35 cellular contexts compared by ENCODE assay signal in the genomic region with DNA sequence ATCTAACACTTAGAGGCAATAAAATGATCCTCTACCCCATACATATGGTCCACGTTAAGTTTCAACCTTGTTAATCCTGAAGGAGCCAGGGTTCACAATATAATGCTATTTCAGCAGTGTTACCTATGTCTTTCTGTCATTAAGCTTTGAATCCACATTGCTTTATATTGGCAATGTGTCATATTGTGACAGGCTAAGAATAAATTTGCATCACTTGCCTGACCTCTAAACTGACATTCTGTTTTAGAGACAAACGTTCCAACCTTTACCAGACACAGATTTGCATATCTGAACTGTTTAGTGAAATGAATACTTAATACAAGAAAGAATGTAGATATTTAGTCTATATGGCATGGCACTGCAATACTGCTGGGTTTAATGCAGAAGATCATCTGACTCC.
"Had no signal": no experiment of that assay in that cellular context is flagged by ENCODE, and none has a peak within 500 bp of the region (broad histone marks: within the 10 kb centered on the region; RNA-seq: fewer than 3 reads in every experiment).

No MANE protein-coding gene starts in this region.

- H3K36me3 ChIP-seq: ascending aorta, cardiac muscle cell had no signal

- H3K27me3 Mint-ChIP-seq: activated B cell treated with CpG ODN at 0.5 μM for 24 hours; activated CD4-positive, alpha-beta memory T cell treated with anti-CD3 and anti-CD28 coated beads, Interleukin-2, amount 10 ng/mL, durations not matched to agents 7 days and 5 days; activated CD4-positive, alpha-beta T cell treated with anti-CD3 and anti-CD28 coated beads, Interleukin-2, amount 10 ng/mL, durations not matched to agents 7 days and 5 days; activated CD8-positive, alpha-beta memory T cell treated with anti-CD3 and anti-CD28 coated beads, Interleukin-2, amount 10 ng/mL, durations not matched to agents 7 days and 5 days; activated naive CD4-positive, alpha-beta T cell treated with anti-CD3 and anti-CD28 coated beads, Interleukin-2, amount 10 ng/mL, durations not matched to agents 7 days and 5 days; activated naive CD4-positive, alpha-beta T cell treated with anti-CD3 and anti-CD28 coated beads, Interleukin-2, amount 50 U/mL, for 24 hours; activated naive CD8-positive, alpha-beta T cell treated with anti-CD3 and anti-CD28 coated beads, Interleukin-2, amount 10 ng/mL, durations not matched to agents 7 days and 5 days; activated naive CD8-positive, alpha-beta T cell treated with anti-CD3 and anti-CD28 coated beads, Interleukin-2, amount 50 U/mL, for 24 hours; activated T-cell treated with anti-CD3 and anti-CD28 coated beads, Interleukin-2, amount 50 U/mL, for 24 hours; brain had no signal

- H3K27me3 ChIP-seq: ascending aorta, cardiac muscle cell had no signal

- H3K4me3 ChIP-seq: ascending aorta, cardiac muscle cell had no signal

- H3K4me1 Mint-ChIP-seq: activated B cell treated with CpG ODN at 0.5 μM for 24 hours; activated CD4-positive, alpha-beta memory T cell treated with anti-CD3 and anti-CD28 coated beads, Interleukin-2, amount 10 ng/mL, durations not matched to agents 7 days and 5 days; activated CD4-positive, alpha-beta T cell treated with anti-CD3 and anti-CD28 coated beads, Interleukin-2, amount 10 ng/mL, durations not matched to agents 7 days and 5 days; activated CD8-positive, alpha-beta memory T cell treated with anti-CD3 and anti-CD28 coated beads, Interleukin-2, amount 10 ng/mL, durations not matched to agents 7 days and 5 days; activated naive CD4-positive, alpha-beta T cell treated with anti-CD3 and anti-CD28 coated beads, Interleukin-2, amount 10 ng/mL, durations not matched to agents 7 days and 5 days; activated naive CD4-positive, alpha-beta T cell treated with anti-CD3 and anti-CD28 coated beads, Interleukin-2, amount 50 U/mL, for 24 hours; activated naive CD8-positive, alpha-beta T cell treated with anti-CD3 and anti-CD28 coated beads, Interleukin-2, amount 10 ng/mL, durations not matched to agents 7 days and 5 days; activated naive CD8-positive, alpha-beta T cell treated with anti-CD3 and anti-CD28 coated beads, Interleukin-2, amount 50 U/mL, for 24 hours had no signal

- H3K27ac Mint-ChIP-seq: activated B cell treated with CpG ODN at 0.5 μM for 24 hours; activated CD4-positive, alpha-beta memory T cell treated with anti-CD3 and anti-CD28 coated beads, Interleukin-2, amount 10 ng/mL, durations not matched to agents 7 days and 5 days; activated CD4-positive, alpha-beta T cell treated with anti-CD3 and anti-CD28 coated beads, Interleukin-2, amount 10 ng/mL, durations not matched to agents 7 days and 5 days; activated CD8-positive, alpha-beta memory T cell treated with anti-CD3 and anti-CD28 coated beads, Interleukin-2, amount 10 ng/mL, durations not matched to agents 7 days and 5 days; activated CD8-positive, alpha-beta T cell treated with anti-CD3 and anti-CD28 coated beads, Interleukin-2, amount 10 ng/mL, durations not matched to agents 7 days and 5 days; activated naive CD4-positive, alpha-beta T cell treated with anti-CD3 and anti-CD28 coated beads, Interleukin-2, amount 10 ng/mL, durations not matched to agents 7 days and 5 days; activated naive CD4-positive, alpha-beta T cell treated with anti-CD3 and anti-CD28 coated beads, Interleukin-2, amount 50 U/mL, for 24 hours; activated naive CD8-positive, alpha-beta T cell; activated naive CD8-positive, alpha-beta T cell treated with anti-CD3 and anti-CD28 coated beads, Interleukin-2, amount 10 ng/mL, durations not matched to agents 7 days and 5 days; activated naive CD8-positive, alpha-beta T cell treated with anti-CD3 and anti-CD28 coated beads, Interleukin-2, amount 50 U/mL, for 24 hours; activated T-cell treated with anti-CD3 and anti-CD28 coated beads, Interleukin-2, amount 50 U/mL, for 24 hours; activated T-helper 2 cell treated with anti-CD3 and anti-CD28 coated beads, Interferon-gamma antibody, Interleukin-2, Interleukin-4, amounts not matched to agents 10 μg/mL and 5 μg/mL and 100 μg/mL, durations not matched to agents 14 hours and 24 hours and 36 hours; brain; T-helper 1 cell treated with Interleukin-12 subunit alpha and Interleukin-12 subunit beta and Interleukin-4 antibody, amounts not matched to agents 30 μg/mL and 1 μg/mL, for 36 hours; T-helper 2 cell treated with Interferon-gamma antibody and Interleukin-4, amounts not matched to agents 5 μg/mL and 100 μg/mL, for 36 hours had no signal

- H3K4me3 Mint-ChIP-seq: activated B cell treated with CpG ODN at 0.5 μM for 24 hours; activated CD4-positive, alpha-beta memory T cell treated with anti-CD3 and anti-CD28 coated beads, Interleukin-2, amount 10 ng/mL, durations not matched to agents 7 days and 5 days; activated CD4-positive, alpha-beta T cell treated with anti-CD3 and anti-CD28 coated beads, Interleukin-2, amount 10 ng/mL, durations not matched to agents 7 days and 5 days; activated CD8-positive, alpha-beta memory T cell treated with anti-CD3 and anti-CD28 coated beads, Interleukin-2, amount 10 ng/mL, durations not matched to agents 7 days and 5 days; activated CD8-positive, alpha-beta T cell treated with anti-CD3 and anti-CD28 coated beads, Interleukin-2, amount 10 ng/mL, durations not matched to agents 7 days and 5 days; activated naive CD4-positive, alpha-beta T cell treated with anti-CD3 and anti-CD28 coated beads, Interleukin-2, amount 10 ng/mL, durations not matched to agents 7 days and 5 days; activated naive CD4-positive, alpha-beta T cell treated with anti-CD3 and anti-CD28 coated beads, Interleukin-2, amount 50 U/mL, for 24 hours; activated naive CD8-positive, alpha-beta T cell; activated naive CD8-positive, alpha-beta T cell treated with anti-CD3 and anti-CD28 coated beads, Interleukin-2, amount 10 ng/mL, durations not matched to agents 7 days and 5 days; activated naive CD8-positive, alpha-beta T cell treated with anti-CD3 and anti-CD28 coated beads, Interleukin-2, amount 50 U/mL, for 24 hours; activated T-cell treated with anti-CD3 and anti-CD28 coated beads, Interleukin-2, amount 50 U/mL, for 24 hours; brain; T-helper 1 cell treated with Interleukin-12 subunit alpha and Interleukin-12 subunit beta and Interleukin-4 antibody, amounts not matched to agents 30 μg/mL and 1 μg/mL, for 36 hours; T-helper 2 cell treated with Interferon-gamma antibody and Interleukin-4, amounts not matched to agents 5 μg/mL and 100 μg/mL, for 36 hours had no signal

- FAIRE-seq: bronchial epithelial cell, TTC549 had no signal

- DNase-seq: activated B cell treated with CpG ODN at 0.5 μM for 24 hours; activated CD4-positive, alpha-beta memory T cell treated with anti-CD3 and anti-CD28 coated beads, Interleukin-2, amount 10 ng/mL, durations not matched to agents 7 days and 5 days; activated CD4-positive, alpha-beta T cell treated with anti-CD3 and anti-CD28 coated beads for 48 hours; activated CD4-positive, alpha-beta T cell treated with anti-CD3 and anti-CD28 coated beads, Interleukin-2, amount 10 ng/mL, durations not matched to agents 7 days and 5 days; activated CD4-positive, alpha-beta T cell treated with anti-CD3 and anti-CD28 coated beads, Interleukin-2, amount 50 U/mL, for 48 hours; activated CD4-positive, CD25-positive, alpha-beta regulatory T cell treated with anti-CD3 and anti-CD28 coated beads, Interleukin-2, amount 50 U/mL, for 72 hours; activated CD8-positive, alpha-beta memory T cell treated with anti-CD3 and anti-CD28 coated beads for 24 hours; activated CD8-positive, alpha-beta memory T cell treated with anti-CD3 and anti-CD28 coated beads, Interleukin-2, amount 10 ng/mL, durations not matched to agents 7 days and 5 days; activated CD8-positive, alpha-beta memory T cell treated with anti-CD3 and anti-CD28 coated beads, Interleukin-2, amount 50 U/mL, for 48 hours; activated CD8-positive, alpha-beta T cell treated with anti-CD3 and anti-CD28 coated beads, Interleukin-2, amount 10 ng/mL, durations not matched to agents 7 days and 5 days; activated effector memory CD4-positive, alpha-beta T cell treated with Interleukin-2 at 50 U/mL for 16 hours; activated gamma-delta T cell; activated naive CD4-positive, alpha-beta T cell treated with anti-CD3 and anti-CD28 coated beads, Interleukin-2, amount 10 ng/mL, durations not matched to agents 7 days and 5 days; activated naive CD4-positive, alpha-beta T cell treated with Interleukin-2 at 50 U/mL for 16 hours; activated naive CD8-positive, alpha-beta T cell treated with anti-CD3 and anti-CD28 coated beads, Interleukin-2, amount 10 ng/mL, durations not matched to agents 7 days and 5 days; activated naive CD8-positive, alpha-beta T cell treated with anti-CD3 and anti-CD28 coated beads, Interleukin-2, amount 50 U/mL, for 24 hours; activated T-cell treated with anti-CD3 and anti-CD28 coated beads, Interleukin-2, amount 50 U/mL, for 24 hours; activated T-cell treated with anti-CD3 and anti-CD28 coated beads, Interleukin-2, amount 50 U/mL, for 48 hours; amygdala; anterior cingulate cortex; central memory CD4-positive, alpha-beta T cell; T-helper 1 cell; T-helper 2 cell; T-helper 9 cell had no signal

- H3K36me3 Mint-ChIP-seq: activated CD8-positive, alpha-beta memory T cell treated with anti-CD3 and anti-CD28 coated beads, Interleukin-2, amount 10 ng/mL, durations not matched to agents 7 days and 5 days; activated naive CD4-positive, alpha-beta T cell treated with anti-CD3 and anti-CD28 coated beads, Interleukin-2, amount 10 ng/mL, durations not matched to agents 7 days and 5 days; activated naive CD4-positive, alpha-beta T cell treated with anti-CD3 and anti-CD28 coated beads, Interleukin-2, amount 50 U/mL, for 24 hours; activated naive CD8-positive, alpha-beta T cell; activated naive CD8-positive, alpha-beta T cell treated with anti-CD3 and anti-CD28 coated beads, Interleukin-2, amount 10 ng/mL, durations not matched to agents 7 days and 5 days had no signal

- H3K27ac ChIP-seq: ascending aorta, cardiac muscle cell, VCaP had no signal

- H3K9me3 ChIP-seq: ascending aorta had no signal

- H3K9me3 Mint-ChIP-seq: activated B cell treated with CpG ODN at 0.5 μM for 24 hours; activated CD4-positive, alpha-beta memory T cell treated with anti-CD3 and anti-CD28 coated beads, Interleukin-2, amount 10 ng/mL, durations not matched to agents 7 days and 5 days; activated CD4-positive, alpha-beta T cell treated with anti-CD3 and anti-CD28 coated beads, Interleukin-2, amount 10 ng/mL, durations not matched to agents 7 days and 5 days; activated naive CD4-positive, alpha-beta T cell treated with anti-CD3 and anti-CD28 coated beads, Interleukin-2, amount 10 ng/mL, durations not matched to agents 7 days and 5 days; activated naive CD8-positive, alpha-beta T cell treated with anti-CD3 and anti-CD28 coated beads, Interleukin-2, amount 10 ng/mL, durations not matched to agents 7 days and 5 days; activated T-cell treated with anti-CD3 and anti-CD28 coated beads, Interleukin-2, amount 50 U/mL, for 24 hours; activated T-helper 2 cell treated with anti-CD3 and anti-CD28 coated beads, Interferon-gamma antibody, Interleukin-2, Interleukin-4, amounts not matched to agents 10 μg/mL and 5 μg/mL and 100 μg/mL, durations not matched to agents 14 hours and 24 hours and 36 hours; T-helper 1 cell treated with Interleukin-12 subunit alpha and Interleukin-12 subunit beta and Interleukin-4 antibody, amounts not matched to agents 30 μg/mL and 1 μg/mL, for 36 hours; T-helper 2 cell treated with Interferon-gamma antibody and Interleukin-4, amounts not matched to agents 5 μg/mL and 100 μg/mL, for 36 hours had no signal
